1 cellular context compared by ENCODE assay signal in genomic region chr2:73103018-73103542, GRCh38.
TF ChIP-seq lines count a peak whose summit lies in the region.

No MANE protein-coding gene starts in this region.

TF ChIP-seq in HEK293, 187 proteins besides CTCF, POLR2A, EP300 and RAD21 (continued from another document):
- TF ChIP-seq, protein P1, sequence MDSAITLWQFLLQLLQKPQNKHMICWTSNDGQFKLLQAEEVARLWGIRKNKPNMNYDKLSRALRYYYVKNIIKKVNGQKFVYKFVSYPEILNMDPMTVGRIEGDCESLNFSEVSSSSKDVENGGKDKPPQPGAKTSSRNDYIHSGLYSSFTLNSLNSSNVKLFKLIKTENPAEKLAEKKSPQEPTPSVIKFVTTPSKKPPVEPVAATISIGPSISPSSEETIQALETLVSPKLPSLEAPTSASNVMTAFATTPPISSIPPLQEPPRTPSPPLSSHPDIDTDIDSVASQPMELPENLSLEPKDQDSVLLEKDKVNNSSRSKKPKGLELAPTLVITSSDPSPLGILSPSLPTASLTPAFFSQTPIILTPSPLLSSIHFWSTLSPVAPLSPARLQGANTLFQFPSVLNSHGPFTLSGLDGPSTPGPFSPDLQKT (IDR thresholded peaks at IDR 0.05; ENCODE audit: borderline replicate concordance, low read depth, low read length): no peak
- TF ChIP-seq BCL11A (tag by site-specific recombination; IDR thresholded peaks at IDR 0.05; ENCODE audit: low read depth) (no peak), ZNF510 (tag by site-specific recombination; IDR thresholded peaks at IDR 0.05; ENCODE audit: insufficient replicate concordance) (no peak), ZNF48 (tag by site-specific recombination; IDR thresholded peaks at IDR 0.05) (no peak), KLF16 (tag by site-specific recombination; IDR thresholded peaks at IDR 0.05) (peak; percentile 39; the same call in 1 of the 2 replicates), ZBTB17 (tag by site-specific recombination; IDR thresholded peaks at IDR 0.05) (peak; percentile 69), ZNF138 (tag by site-specific recombination; IDR thresholded peaks at IDR 0.05; ENCODE audit: borderline replicate concordance) (no peak), ZNF416 (tag by site-specific recombination; IDR thresholded peaks at IDR 0.05) (no peak), YY1 (tag by site-specific recombination; IDR thresholded peaks at IDR 0.05) (no peak)
- TF ChIP-seq, protein P2, sequence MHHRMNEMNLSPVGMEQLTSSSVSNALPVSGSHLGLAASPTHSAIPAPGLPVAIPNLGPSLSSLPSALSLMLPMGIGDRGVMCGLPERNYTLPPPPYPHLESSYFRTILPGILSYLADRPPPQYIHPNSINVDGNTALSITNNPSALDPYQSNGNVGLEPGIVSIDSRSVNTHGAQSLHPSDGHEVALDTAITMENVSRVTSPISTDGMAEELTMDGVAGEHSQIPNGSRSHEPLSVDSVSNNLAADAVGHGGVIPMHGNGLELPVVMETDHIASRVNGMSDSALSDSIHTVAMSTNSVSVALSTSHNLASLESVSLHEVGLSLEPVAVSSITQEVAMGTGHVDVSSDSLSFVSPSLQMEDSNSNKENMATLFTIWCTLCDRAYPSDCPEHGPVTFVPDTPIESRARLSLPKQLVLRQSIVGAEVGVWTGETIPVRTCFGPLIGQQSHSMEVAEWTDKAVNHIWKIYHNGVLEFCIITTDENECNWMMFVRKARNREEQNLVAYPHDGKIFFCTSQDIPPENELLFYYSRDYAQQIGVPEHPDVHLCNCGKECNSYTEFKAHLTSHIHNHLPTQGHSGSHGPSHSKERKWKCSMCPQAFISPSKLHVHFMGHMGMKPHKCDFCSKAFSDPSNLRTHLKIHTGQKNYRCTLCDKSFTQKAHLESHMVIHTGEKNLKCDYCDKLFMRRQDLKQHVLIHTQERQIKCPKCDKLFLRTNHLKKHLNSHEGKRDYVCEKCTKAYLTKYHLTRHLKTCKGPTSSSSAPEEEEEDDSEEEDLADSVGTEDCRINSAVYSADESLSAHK (tag by site-specific recombination; IDR thresholded peaks at IDR 0.05): no peak
- TF ChIP-seq, protein P3, sequence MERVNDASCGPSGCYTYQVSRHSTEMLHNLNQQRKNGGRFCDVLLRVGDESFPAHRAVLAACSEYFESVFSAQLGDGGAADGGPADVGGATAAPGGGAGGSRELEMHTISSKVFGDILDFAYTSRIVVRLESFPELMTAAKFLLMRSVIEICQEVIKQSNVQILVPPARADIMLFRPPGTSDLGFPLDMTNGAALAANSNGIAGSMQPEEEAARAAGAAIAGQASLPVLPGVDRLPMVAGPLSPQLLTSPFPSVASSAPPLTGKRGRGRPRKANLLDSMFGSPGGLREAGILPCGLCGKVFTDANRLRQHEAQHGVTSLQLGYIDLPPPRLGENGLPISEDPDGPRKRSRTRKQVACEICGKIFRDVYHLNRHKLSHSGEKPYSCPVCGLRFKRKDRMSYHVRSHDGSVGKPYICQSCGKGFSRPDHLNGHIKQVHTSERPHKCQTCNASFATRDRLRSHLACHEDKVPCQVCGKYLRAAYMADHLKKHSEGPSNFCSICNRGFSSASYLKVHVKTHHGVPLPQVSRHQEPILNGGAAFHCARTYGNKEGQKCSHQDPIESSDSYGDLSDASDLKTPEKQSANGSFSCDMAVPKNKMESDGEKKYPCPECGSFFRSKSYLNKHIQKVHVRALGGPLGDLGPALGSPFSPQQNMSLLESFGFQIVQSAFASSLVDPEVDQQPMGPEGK (tag by site-specific recombination; IDR thresholded peaks at IDR 0.05): no peak
- TF ChIP-seq, protein P4, sequence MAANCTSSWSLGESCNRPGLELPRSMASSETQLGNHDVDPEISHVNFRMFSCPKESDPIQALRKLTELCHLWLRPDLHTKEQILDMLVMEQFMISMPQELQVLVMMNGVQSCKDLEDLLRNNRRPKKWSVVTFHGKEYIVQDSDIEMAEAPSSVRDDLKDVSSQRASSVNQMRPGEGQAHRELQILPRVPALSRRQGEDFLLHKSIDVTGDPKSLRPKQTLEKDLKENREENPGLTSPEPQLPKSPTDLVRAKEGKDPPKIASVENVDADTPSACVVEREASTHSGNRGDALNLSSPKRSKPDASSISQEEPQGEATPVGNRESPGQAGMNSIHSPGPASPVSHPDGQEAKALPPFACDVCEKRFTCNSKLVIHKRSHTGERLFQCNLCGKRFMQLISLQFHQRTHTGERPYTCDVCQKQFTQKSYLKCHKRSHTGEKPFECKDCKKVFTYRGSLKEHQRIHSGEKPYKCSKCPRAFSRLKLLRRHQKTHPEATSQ (tag by site-specific recombination; IDR thresholded peaks at IDR 0.05): no peak
